In genomic region chr1:103546496-103546895, GRCh38 we compare ENCODE assay signal across 25 cellular contexts. TPM values are rescaled to one million over a fixed set of nuclear protein-coding genes. Genes with fewer than 3 reads are reported as not detected.
DNase-seq lines count a peak whose midpoint lies in the region; ATAC-seq and TF ChIP-seq lines count a peak whose summit lies in the region.
"Had no signal": no experiment of that assay in that cellular context is flagged by ENCODE, and none has a peak within 500 bp of the region (broad histone marks: within the 10 kb centered on the region; RNA-seq: fewer than 3 reads in every experiment).

No MANE protein-coding gene starts in this region.

- no peaks in the 10 kb centered on the region for H3K4me1 Mint-ChIP-seq in activated T-cell treated with anti-CD3 and anti-CD28 coated beads, Interleukin-2, amount 50 U/mL, for 24 hours (ENCODE audit: low read depth)
- H3K4me1 Mint-ChIP-seq: B cell had no signal

- DNase-seq in activated T-cell treated with anti-CD3 and anti-CD28 coated beads, Interleukin-2, amount 50 U/mL, for 24 hours = no peak
- DNase-seq in activated T-cell treated with anti-CD3 and anti-CD28 coated beads for 4 hours (no peak), choroid plexus epithelial cell (ENCODE audit: low read depth) (peak; percentile 54), renal cortical epithelial cell (ENCODE audit: low read depth) (peak; percentile 49)
- DNase-seq: AML-193; CD4-positive, alpha-beta memory T cell; CD4-positive, CD25-positive, alpha-beta regulatory T cell; CD8-positive, alpha-beta memory T cell; COR-L47; DMS 273 treated with DMSO at 0.1 percent for 48 hours; DMS153; DMS53; DMS79; DND-41; EL; GDM1 had no signal

- ATAC-seq in GM18907 (IDR thresholded peaks at IDR 0.05; ENCODE audit: unreplicated experiment) = peak; percentile 55
- ATAC-seq in HG03135 (IDR thresholded peaks at IDR 0.05; ENCODE audit: unreplicated experiment) = no peak
- ATAC-seq in HG03432 (IDR thresholded peaks at IDR 0.05; ENCODE audit: unreplicated experiment) = no peak
- ATAC-seq in HG03159 (IDR thresholded peaks at IDR 0.05; ENCODE audit: unreplicated experiment) = no peak
- ATAC-seq: A549, GM12878 had no signal

- no peaks in the 10 kb centered on the region for H3K9me3 Mint-ChIP-seq in activated T-cell treated with anti-CD3 and anti-CD28 coated beads, Interleukin-2, amount 50 U/mL, for 24 hours
- H3K9me3 Mint-ChIP-seq: CD4-positive, CD25-positive, alpha-beta regulatory T cell; CD8-positive, alpha-beta memory T cell had no signal

- no peak for TF ChIP-seq CTCF in choroid plexus epithelial cell (conservative IDR thresholded peaks at IDR 0.05; ENCODE audit: low read depth, low read length)

- H3K27me3 Mint-ChIP-seq in activated T-cell treated with anti-CD3 and anti-CD28 coated beads, Interleukin-2, amount 50 U/mL, for 24 hours = no peaks in the 10 kb centered on the region
- H3K27me3 Mint-ChIP-seq: B cell; CD4-positive, alpha-beta memory T cell; CD4-positive, CD25-positive, alpha-beta regulatory T cell; CD8-positive, alpha-beta memory T cell had no signal

- H3K27ac Mint-ChIP-seq in activated T-cell treated with anti-CD3 and anti-CD28 coated beads, Interleukin-2, amount 50 U/mL, for 24 hours = peak overlapping the region; percentile 47
- H3K27ac Mint-ChIP-seq: B cell; CD4-positive, CD25-positive, alpha-beta regulatory T cell had no signal

- H3K4me3 ChIP-seq in choroid plexus epithelial cell (ENCODE audit: low read depth, low read length) = no peak overlapping the region
- H3K4me3 ChIP-seq: A549; BLaER1 treated with 17β-estradiol and CSF1 and Interleukin-3, amounts not matched to agents 10 nM and 100 nM; GM12878 had no signal

- peaks cover 82% of the 10 kb centered on the region for H3K36me3 Mint-ChIP-seq in activated T-cell treated with anti-CD3 and anti-CD28 coated beads, Interleukin-2, amount 50 U/mL, for 24 hours (ENCODE audit: low read depth)

- H3K4me3 Mint-ChIP-seq in activated T-cell treated with anti-CD3 and anti-CD28 coated beads, Interleukin-2, amount 50 U/mL, for 24 hours = no peak overlapping the region
- H3K4me3 Mint-ChIP-seq: B cell; CD4-positive, alpha-beta memory T cell; CD4-positive, CD25-positive, alpha-beta regulatory T cell; CD8-positive, alpha-beta memory T cell had no signal

RNA-seq across cellular contexts. Expression of gene RNPC3, which starts 21.0 kb away (rescaled TPM):
- 2.6 and 14.1 TPM in 2 replicates for total RNA-seq in renal cortical epithelial cell

RNA-seq across cellular contexts. Expression of gene AMY2B, which starts 24.9 kb away (rescaled TPM):
- 2.4 and 19.7 TPM in 2 replicates for total RNA-seq in renal cortical epithelial cell
- total RNA-seq: A172 had no signal

Comparison
In these comparisons a context has a peak if more than half of its experiments do, and no peak if none do; other contexts are left out.
1. DNase-seq: peak in choroid plexus epithelial cell (single experiment) and renal cortical epithelial cell (single experiment); none in activated T-cell treated with anti-CD3 and anti-CD28 coated beads, Interleukin-2, amount 50 U/mL, for 24 hours (single experiment) and activated T-cell treated with anti-CD3 and anti-CD28 coated beads for 4 hours (single experiment).